ENCODE assay signal across 8 cellular contexts in the genomic region with DNA sequence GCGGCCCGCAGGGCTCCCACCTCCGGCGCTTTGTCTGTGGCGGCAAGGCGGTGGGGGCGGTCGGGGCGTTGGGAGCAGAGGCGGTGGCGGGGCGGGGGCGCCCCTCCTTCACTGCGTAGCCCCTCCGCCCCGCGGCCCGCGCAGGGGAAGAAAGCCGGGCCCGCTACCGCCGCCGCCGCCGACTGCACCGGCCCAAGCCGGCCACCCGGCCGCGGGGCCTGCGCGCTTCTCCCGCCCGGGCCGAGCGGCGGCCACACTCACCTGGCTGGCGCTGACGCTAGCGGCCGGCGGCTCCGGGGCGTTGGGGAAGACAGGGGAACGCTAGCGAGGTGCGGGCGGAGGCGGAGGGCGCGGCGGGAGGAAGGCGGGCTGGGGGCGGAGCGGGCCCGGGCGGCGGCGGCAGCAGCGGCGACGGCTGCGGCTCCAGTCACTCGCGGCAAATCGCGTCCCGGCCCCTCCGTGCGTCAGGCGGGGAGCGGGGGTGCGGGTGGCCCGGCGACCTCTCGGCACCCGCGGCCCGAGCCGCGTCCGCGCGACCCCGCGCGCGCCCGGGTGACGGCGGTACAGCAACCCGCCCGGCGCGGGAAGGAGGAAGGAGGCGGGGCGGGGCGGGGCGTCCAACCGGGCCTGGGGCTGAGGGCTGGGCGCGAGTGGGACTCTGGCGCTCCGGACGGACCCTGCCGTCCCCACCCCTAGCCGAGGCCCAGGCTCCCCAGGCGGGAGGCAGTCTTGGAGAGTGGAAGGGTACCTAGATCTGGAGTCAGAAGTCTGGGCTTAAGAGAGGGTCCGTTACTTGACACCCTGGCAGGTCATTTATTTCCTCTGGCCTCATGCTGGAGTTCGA. TPM values are rescaled to one million over a fixed set of nuclear protein-coding genes. Genes with fewer than 3 reads are reported as not detected.
A peak's percentile ranks its signal among the peaks of the same experiment; 100 is the strongest.
DNase-seq lines count a peak whose midpoint lies in the region; ATAC-seq, FAIRE-seq and TF ChIP-seq lines count a peak whose summit lies in the region.

A gene with protein sequence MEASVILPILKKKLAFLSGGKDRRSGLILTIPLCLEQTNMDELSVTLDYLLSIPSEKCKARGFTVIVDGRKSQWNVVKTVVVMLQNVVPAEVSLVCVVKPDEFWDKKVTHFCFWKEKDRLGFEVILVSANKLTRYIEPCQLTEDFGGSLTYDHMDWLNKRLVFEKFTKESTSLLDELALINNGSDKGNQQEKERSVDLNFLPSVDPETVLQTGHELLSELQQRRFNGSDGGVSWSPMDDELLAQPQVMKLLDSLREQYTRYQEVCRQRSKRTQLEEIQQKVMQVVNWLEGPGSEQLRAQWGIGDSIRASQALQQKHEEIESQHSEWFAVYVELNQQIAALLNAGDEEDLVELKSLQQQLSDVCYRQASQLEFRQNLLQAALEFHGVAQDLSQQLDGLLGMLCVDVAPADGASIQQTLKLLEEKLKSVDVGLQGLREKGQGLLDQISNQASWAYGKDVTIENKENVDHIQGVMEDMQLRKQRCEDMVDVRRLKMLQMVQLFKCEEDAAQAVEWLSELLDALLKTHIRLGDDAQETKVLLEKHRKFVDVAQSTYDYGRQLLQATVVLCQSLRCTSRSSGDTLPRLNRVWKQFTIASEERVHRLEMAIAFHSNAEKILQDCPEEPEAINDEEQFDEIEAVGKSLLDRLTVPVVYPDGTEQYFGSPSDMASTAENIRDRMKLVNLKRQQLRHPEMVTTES (minus strand): TSS at position 595 of the 844 bp plus-strand sequence. CDS start 72,991 bp downstream, outside the sequence.

- CTCF ChIA-PET in PC-9 (lab: Charles Lee), result no interaction called here

- H3K4me3 Mint-ChIP-seq in activated T-helper 2 cell treated with anti-CD3 and anti-CD28 coated beads, Interferon-gamma antibody, Interleukin-2, Interleukin-4, amounts not matched to agents 10 μg/mL and 5 μg/mL and 100 μg/mL, durations not matched to agents 14 hours and 24 hours and 36 hours (ENCODE audit: low read depth), result peak within 1 kb of the TSS; percentile 86
- peak within 1 kb of the TSS; percentile 90 to 96 (median 95) for H3K4me3 Mint-ChIP-seq in nephron

- H3K4me2 ChIP-seq in PC-9, result peak within 1 kb of the TSS; percentile 81

- H3K27ac Mint-ChIP-seq in activated T-helper 2 cell treated with anti-CD3 and anti-CD28 coated beads, Interferon-gamma antibody, Interleukin-2, Interleukin-4, amounts not matched to agents 10 μg/mL and 5 μg/mL and 100 μg/mL, durations not matched to agents 14 hours and 24 hours and 36 hours, result peak within 1 kb of the TSS; percentile 74
- peak within 1 kb of the TSS; percentile 94 to 96 (median 96) for H3K27ac Mint-ChIP-seq in nephron

- H3K4me1 Mint-ChIP-seq in activated T-helper 2 cell treated with anti-CD3 and anti-CD28 coated beads, Interferon-gamma antibody, Interleukin-2, Interleukin-4, amounts not matched to agents 10 μg/mL and 5 μg/mL and 100 μg/mL, durations not matched to agents 14 hours and 24 hours and 36 hours (ENCODE audit: low read depth), result peaks cover 18% of the 10 kb centered on the region
- peaks cover 30% of the 10 kb centered on the region for H3K4me1 Mint-ChIP-seq in nephron

- H3K27ac ChIP-seq in PC-9 (peak within 1 kb of the TSS; percentile 42), substantia nigra (ENCODE audit: low read depth, low read length, poor library complexity, severe bottlenecking) (peak within 1 kb of the TSS; percentile 82)

- H3K36me3 Mint-ChIP-seq in activated T-helper 2 cell treated with anti-CD3 and anti-CD28 coated beads, Interferon-gamma antibody, Interleukin-2, Interleukin-4, amounts not matched to agents 10 μg/mL and 5 μg/mL and 100 μg/mL, durations not matched to agents 14 hours and 24 hours and 36 hours (ENCODE audit: low read depth), result peaks cover 13% of the 10 kb centered on the region
- H3K36me3 Mint-ChIP-seq in nephron (ENCODE audit: low read depth), result peaks cover 3% of the 10 kb centered on the region

- TF ChIP-seq CTCF in PC-9 (conservative IDR thresholded peaks at IDR 0.05) (no peak), nephron (IDR thresholded peaks at IDR 0.05; ENCODE audit: unreplicated experiment in 3 of 3) (no peak)

- intact Hi-C loops in PC-9 (cut with micrococcal nuclease; ENCODE audit: unreplicated experiment), result loop anchor here (1.0 to 10.0 kb wide), 2 partner anchors 76 to 1190 kb away; a partner anchor contains a TSS
- intact Hi-C loops in activated T-helper 2 cell treated with anti-CD3 and anti-CD28 coated beads, Interferon-gamma antibody, Interleukin-2, Interleukin-4, amounts not matched to agents 10 μg/mL and 5 μg/mL and 100 μg/mL, durations not matched to agents 14 hours and 24 hours and 36 hours (cut with micrococcal nuclease), result loop anchor here (2.0 to 5.0 kb wide), 3 partner anchors 24 to 732 kb away; no protein-coding TSS in a partner anchor

- H3K9me3 Mint-ChIP-seq in activated T-helper 2 cell treated with anti-CD3 and anti-CD28 coated beads, Interferon-gamma antibody, Interleukin-2, Interleukin-4, amounts not matched to agents 10 μg/mL and 5 μg/mL and 100 μg/mL, durations not matched to agents 14 hours and 24 hours and 36 hours, result peaks cover 6% of the 10 kb centered on the region
- no peaks in the 10 kb centered on the region for H3K9me3 Mint-ChIP-seq in nephron

- H4K20me1 ChIP-seq in PC-9 (ENCODE audit: insufficient read depth), result no peaks in the 10 kb centered on the region

- DNase-seq in C1 segment of cervical spinal cord (lab: John Stamatoyannopoulos, UW) (peak in 13 of 14 donors; percentile 15 to 81 (median 55)), GM19239 (ENCODE audit: insufficient read length, low spot score) (peak; percentile 56), PC-9 (peak in 1 of 2 experiments; percentile 83), fibroblast of peridontal ligament (ENCODE audit: extremely low read depth) (peak; percentile 38), substantia nigra (lab: John Stamatoyannopoulos, UW) (peak in 45 of 49 donors; percentile 20 to 82 (median 56))
- DNase-seq in activated T-helper 2 cell treated with anti-CD3 and anti-CD28 coated beads, Interferon-gamma antibody, Interleukin-2, Interleukin-4, amounts not matched to agents 10 μg/mL and 5 μg/mL and 100 μg/mL, durations not matched to agents 14 hours and 24 hours and 36 hours (ENCODE audit: low spot score), result peak; percentile 61

- H3K9me2 ChIP-seq in PC-9 (ENCODE audit: insufficient read depth), result no peaks in the 10 kb centered on the region

- no peaks in the 10 kb centered on the region for H3K27me3 ChIP-seq in PC-9 (ENCODE audit: insufficient read depth, low read depth)

- POLR2A ChIA-PET in PC-9 (lab: Charles Lee; ENCODE audit: unreplicated experiment), result interaction anchor here (0.6 kb wide), 1 partner anchor 457 kb away, joined by 5 read pairs; no protein-coding TSS in a partner anchor

- peak; percentile 86 for FAIRE-seq in GM19239 (lab: Jason Lieb, UNC)

- peak within 1 kb of the TSS; percentile 95 for H3K4me3 ChIP-seq in PC-9

- peaks cover 46% of the 10 kb centered on the region for H3K79me2 ChIP-seq in PC-9 (ENCODE audit: low read depth)

- no peaks in the 10 kb centered on the region for H3K36me3 ChIP-seq in PC-9 (ENCODE audit: low read depth)

- BruUV-seq in PC-9 (replicated peaks; lab: Mats Ljungman, UMichigan), result no TSS peak

- peaks cover 73% of the 10 kb centered on the region for H3K4me1 ChIP-seq in PC-9 (replicated peaks; ENCODE audit: insufficient read depth)

- H3F3A ChIP-seq in PC-9 (ENCODE audit: insufficient read depth, low read depth), result peaks cover 43% of the 10 kb centered on the region

- peak; percentile 75 for ATAC-seq in HG03354 (IDR thresholded peaks at IDR 0.05; ENCODE audit: poor library complexity, severe bottlenecking, unreplicated experiment)

- peaks cover 37% of the 10 kb centered on the region for H3K27me3 Mint-ChIP-seq in activated T-helper 2 cell treated with anti-CD3 and anti-CD28 coated beads, Interferon-gamma antibody, Interleukin-2, Interleukin-4, amounts not matched to agents 10 μg/mL and 5 μg/mL and 100 μg/mL, durations not matched to agents 14 hours and 24 hours and 36 hours (ENCODE audit: low read depth)
- peaks cover 17% of the 10 kb centered on the region for H3K27me3 Mint-ChIP-seq in nephron (ENCODE audit: low read depth)

- H2AFZ ChIP-seq in PC-9, result peak within 1 kb of the TSS; percentile 96

- H3K9me3 ChIP-seq in PC-9 (ENCODE audit: insufficient read depth, low read depth), result no peaks in the 10 kb centered on the region

RNA-seq across cellular contexts. Expression of the gene that starts here (rescaled TPM):
- 208 and 279 TPM in 2 replicates for total RNA-seq in PC-9 (2021)
- 9.8 and 14.3 TPM in 2 replicates for total RNA-seq in activated T-helper 2 cell treated with anti-CD3 and anti-CD28 coated beads, Interferon-gamma antibody, Interleukin-2, Interleukin-4, amounts not matched to agents 10 μg/mL and 5 μg/mL and 100 μg/mL, durations not matched to agents 14 hours and 24 hours and 36 hours

Comparison
In these comparisons a context has a peak if more than half of its experiments do, and no peak if none do; other contexts are left out.
1. RNA of the gene that starts here (total RNA-seq): 208 to 279 TPM in PC-9; 9.8 to 14.3 TPM in activated T-helper 2 cell treated with anti-CD3 and anti-CD28 coated beads, Interferon-gamma antibody, Interleukin-2, Interleukin-4, amounts not matched to agents 10 μg/mL and 5 μg/mL and 100 μg/mL, durations not matched to agents 14 hours and 24 hours and 36 hours; every median in the first group is over 10 times any median in the second.